ENCODE assay signal across 21 cellular contexts in genomic region chr20:61429458-61430227, GRCh38.
"Had no signal": no experiment of that assay in that cellular context is flagged by ENCODE, and none has a peak within 500 bp of the region (broad histone marks: within the 10 kb centered on the region; RNA-seq: fewer than 3 reads in every experiment).

No MANE protein-coding gene starts in this region.

- ATAC-seq: effector memory CD8-positive, alpha-beta T cell; gastrocnemius medialis; left cardiac atrium; lower lobe of right lung; natural killer cell; right cardiac atrium; stimulated activated effector memory CD8-positive, alpha-beta T cell treated with anti-CD3 and anti-CD28 coated beads, Interleukin-12 subunit alpha, Interleukin-12 subunit beta, amount 100 ng/mL, for 72 hours; stimulated activated naive CD8-positive, alpha-beta T cell treated with anti-CD3 and anti-CD28 coated beads, Interleukin-15, Interleukin-2, amounts not matched to agents 100 U/mL and 50 U/mL, for 24 hours had no signal

- H2AFZ ChIP-seq: neural progenitor cell had no signal

- H3K27ac ChIP-seq: epithelial cell of prostate, esophagus muscularis mucosa, gastrocnemius medialis, left ventricle myocardium inferior, lower lobe of right lung, neural progenitor cell, ovary, suprapubic skin, thyroid gland, vagina had no signal

- H3K4me3 ChIP-seq: esophagus muscularis mucosa, gastrocnemius medialis, left ventricle myocardium inferior, lower lobe of right lung, neural progenitor cell, ovary, suprapubic skin, thyroid gland, vagina had no signal

- FAIRE-seq: keratinocyte had no signal

- H3K4me1 ChIP-seq: esophagus muscularis mucosa, gastrocnemius medialis, left ventricle myocardium inferior, lower lobe of right lung, suprapubic skin, thyroid gland, vagina had no signal

- H3K4me2 ChIP-seq: neural progenitor cell had no signal

- H3K36me3 ChIP-seq: esophagus muscularis mucosa, gastrocnemius medialis, left ventricle myocardium inferior, lower lobe of right lung, neural progenitor cell, ovary, suprapubic skin, thyroid gland, vagina had no signal

- H3K9ac ChIP-seq: neural progenitor cell had no signal

- DNase-seq: effector memory CD8-positive, alpha-beta T cell; gastrocnemius medialis; immature natural killer cell; left cardiac atrium; left ventricle myocardium inferior; lower lobe of right lung; natural killer cell; nucleus accumbens; ovary; right cardiac atrium; stimulated activated CD4-positive, alpha-beta T cell treated with anti-CD3 and anti-CD28 coated beads, Interleukin-4, amount 100 ng/mL, for 1 hour; stimulated activated CD8-positive, alpha-beta memory T cell treated with anti-CD3 and anti-CD28 coated beads, Interleukin-4, amount 100 ng/mL, for 48 hours; stimulated activated naive CD8-positive, alpha-beta T cell treated with anti-CD3 and anti-CD28 coated beads, Interleukin-15, Interleukin-2, amounts not matched to agents 100 U/mL and 50 U/mL, for 24 hours; thyroid gland had no signal

- H3K9me3 ChIP-seq: gastrocnemius medialis, left ventricle myocardium inferior, lower lobe of right lung, ovary, suprapubic skin, thyroid gland, vagina had no signal

- H3K27me3 ChIP-seq: neural progenitor cell, ovary, thyroid gland, vagina had no signal
